In the genomic region with DNA sequence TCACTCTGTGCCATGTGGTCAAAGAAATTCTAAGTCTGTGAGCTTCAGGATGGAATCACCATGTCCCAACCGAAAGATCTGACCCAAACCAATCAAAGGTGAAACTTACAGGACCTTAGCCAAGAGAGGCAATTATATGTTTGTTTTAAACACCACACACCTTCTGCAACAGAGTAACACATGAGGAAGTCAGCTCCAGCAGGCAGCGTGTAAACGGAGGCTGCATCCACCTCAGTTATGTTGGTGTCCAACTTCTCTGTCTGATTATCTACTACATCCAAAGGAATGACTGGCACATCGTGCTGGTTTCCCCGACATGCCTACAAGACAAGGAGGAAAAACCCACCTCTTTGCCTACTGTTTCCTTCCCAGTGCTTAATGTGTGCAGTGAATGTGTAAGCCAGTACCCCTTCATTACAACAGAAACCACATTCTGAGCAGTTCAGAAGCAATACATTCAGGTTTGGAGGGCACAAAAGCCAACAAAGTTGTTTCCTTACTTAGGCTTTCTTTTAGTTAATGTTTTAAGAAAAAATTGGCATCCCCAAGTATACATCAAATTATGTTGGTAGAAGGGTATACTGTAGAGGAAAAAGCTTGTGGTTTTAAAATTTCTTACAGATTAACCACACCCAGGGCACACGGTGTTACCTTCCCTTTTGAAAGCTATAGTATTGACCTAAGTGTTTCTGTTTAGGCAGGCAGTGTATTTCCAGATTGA, we compare ENCODE assay signal across 8 cellular contexts. TPM values are rescaled to one million over a fixed set of nuclear protein-coding genes. Genes with fewer than 3 reads are reported as not detected.
DNase-seq lines count a peak whose midpoint lies in the region; ATAC-seq and TF ChIP-seq lines count a peak whose summit lies in the region.
"Had no signal": no experiment of that assay in that cellular context is flagged by ENCODE, and none has a peak within 500 bp of the region (broad histone marks: within the 10 kb centered on the region; RNA-seq: fewer than 3 reads in every experiment).

No MANE protein-coding gene starts in this region.

- DNase-seq in naive thymus-derived CD4-positive, alpha-beta T cell = peak in 7 of 9 donors; percentile 16 to 55 (median 31)
- DNase-seq in GM23338 (ENCODE audit: low spot score) (no peak), WTC11 (ENCODE audit: low spot score) (no peak), prostate gland (ENCODE audit: low spot score) (no peak)
- DNase-seq: hypothalamus had no signal

- H3K4me1 Mint-ChIP-seq in naive thymus-derived CD4-positive, alpha-beta T cell = peaks cover 17 to 62% (median 40%) of the 10 kb centered on the region in 7 donors
- H3K4me1 Mint-ChIP-seq in GM23338 (no peaks in the 10 kb centered on the region), WTC11 (no peaks in the 10 kb centered on the region)

- CTCF ChIA-PET in naive thymus-derived CD4-positive, alpha-beta T cell (lab: Charles Lee) = interaction anchor here (1.1 to 1.4 kb wide), 3 partner anchors 10 to 136 kb away, joined by 3 to 7 read pairs (median 3); partner anchors contain the start of gene CASP6
- CTCF ChIA-PET in WTC11 (lab: Charles Lee) = no interaction called here

- no peaks in the 10 kb centered on the region for H3F3A ChIP-seq in GM23338 (replicated peaks; ENCODE audit: low read depth)

- TF ChIP-seq POLR2A in prostate gland (IDR thresholded peaks at IDR 0.05) = no peak

- no peak overlapping the region for H3K4me3 ChIP-seq in naive thymus-derived CD4-positive, alpha-beta T cell (ENCODE audit: low read length)
- H3K4me3 ChIP-seq in GM23338 (no peak overlapping the region), prostate gland (no peak overlapping the region)

- peak overlapping the region; percentile 59 to 90 (median 87) for H3K27ac Mint-ChIP-seq in naive thymus-derived CD4-positive, alpha-beta T cell
- H3K27ac Mint-ChIP-seq in GM23338 (no peak overlapping the region), WTC11 (no peak overlapping the region)

- H3K4me3 Mint-ChIP-seq in naive thymus-derived CD4-positive, alpha-beta T cell = peak overlapping the region; percentile 40 to 79 (median 64)
- H3K4me3 Mint-ChIP-seq in GM23338 (no peak overlapping the region), WTC11 (no peak overlapping the region)

- peaks cover 17 to 52% (median 48%) of the 10 kb centered on the region in 5 donors for H3K36me3 Mint-ChIP-seq in naive thymus-derived CD4-positive, alpha-beta T cell
- H3K36me3 Mint-ChIP-seq in GM23338 (ENCODE audit: low read depth) (peaks cover 51% of the 10 kb centered on the region; the same call in 2 of the 3 replicates), WTC11 (peaks cover 33% of the 10 kb centered on the region)

- POLR2A ChIA-PET in naive thymus-derived CD4-positive, alpha-beta T cell (lab: Charles Lee) = interaction anchor here (0.8 to 1.8 kb wide), 8 partner anchors 9 to 135 kb away, joined by 3 to 5 read pairs (median 4); partner anchors contain the start of gene MCUB
- POLR2A ChIA-PET in WTC11 (lab: Charles Lee) = interaction anchor here (0.6 kb wide), 1 partner anchor 269 kb away, joined by 3 read pairs; no protein-coding TSS in a partner anchor

- H3K9me3 ChIP-seq in naive thymus-derived CD4-positive, alpha-beta T cell (ENCODE audit: control insufficient read depth in 2 of 3, low read length in 3 of 3) = no peaks in the 10 kb centered on the region
- H3K9me3 ChIP-seq in prostate gland = no peaks in the 10 kb centered on the region

- peaks cover 17 to 23% of the 10 kb centered on the region in 2 donors for H3K4me1 ChIP-seq in naive thymus-derived CD4-positive, alpha-beta T cell (ENCODE audit: control insufficient read depth in 2 of 2, insufficient read depth in 2 of 2, low read length in 2 of 2)
- H3K4me1 ChIP-seq in GM23338 (ENCODE audit: insufficient read depth) (no peaks in the 10 kb centered on the region), prostate gland (replicated peaks) (no peaks in the 10 kb centered on the region)

- H3K27ac ChIP-seq in naive thymus-derived CD4-positive, alpha-beta T cell (ENCODE audit: low read depth, low read length) = peak overlapping the region; percentile 42
- H3K27ac ChIP-seq in GM23338 (ENCODE audit: low read depth) (no peak overlapping the region), prostate gland (no peak overlapping the region)

- H3K27me3 Mint-ChIP-seq in naive thymus-derived CD4-positive, alpha-beta T cell = no peaks in the 10 kb centered on the region
- no peaks in the 10 kb centered on the region for H3K27me3 Mint-ChIP-seq in GM23338 (ENCODE audit: insufficient read depth, low read depth, poor library complexity)
- H3K27me3 Mint-ChIP-seq in WTC11 (ENCODE audit: low read depth) = no peaks in the 10 kb centered on the region

- H3K79me2 ChIP-seq in GM23338 (replicated peaks; ENCODE audit: insufficient read depth) = no peaks in the 10 kb centered on the region

- peaks cover 0 to 7% (median 0%) of the 10 kb centered on the region in 11 donors for H3K9me3 Mint-ChIP-seq in naive thymus-derived CD4-positive, alpha-beta T cell
- H3K9me3 Mint-ChIP-seq in GM23338 (no peaks in the 10 kb centered on the region), WTC11 (no peaks in the 10 kb centered on the region)

- H2AFZ ChIP-seq in GM23338 = no peak overlapping the region

- peaks cover 6 to 61% (median 15%) of the 10 kb centered on the region in 3 experiments for H3K36me3 ChIP-seq in naive thymus-derived CD4-positive, alpha-beta T cell (ENCODE audit: control insufficient read depth in 2 of 3, insufficient read depth in 3 of 3, low read length in 3 of 3)
- H3K36me3 ChIP-seq in GM23338 (ENCODE audit: insufficient read depth) = peaks cover 10% of the 10 kb centered on the region
- H3K36me3 ChIP-seq in prostate gland = peaks cover 0 to 5% of the 10 kb centered on the region in 2 donors

- H3K4me2 ChIP-seq in GM23338 = no peak overlapping the region

- intact Hi-C loops in naive thymus-derived CD4-positive, alpha-beta T cell (cut with micrococcal nuclease) = loop anchor here in 1 of 2 donors (1.0 to 5.0 kb wide), 2 partner anchors 11 to 36 kb away; no protein-coding TSS in a partner anchor
- intact Hi-C loops in prostate gland (cut with DNase I) = loop anchor here (10.0 kb wide), 1 partner anchor 284 kb away; no protein-coding TSS in a partner anchor

- no peak for TF ChIP-seq CTCF in GM23338 (conservative IDR thresholded peaks at IDR 0.05; ENCODE audit: low read depth in 2 of 2)
- no peak for TF ChIP-seq CTCF in WTC11 (IDR thresholded peaks at IDR 0.05)
- no peak for TF ChIP-seq CTCF in prostate gland (IDR thresholded peaks at IDR 0.05)

- 88% methylated on average over 6 of the region's 6 CpGs for WGBS in prostate gland

- H3K9me2 ChIP-seq in GM23338 (ENCODE audit: insufficient read depth) = no peaks in the 10 kb centered on the region

- ATAC-seq in GM19023 (IDR thresholded peaks at IDR 0.05; ENCODE audit: unreplicated experiment) (peak; percentile 62), GM21786 (IDR thresholded peaks at IDR 0.05; ENCODE audit: unreplicated experiment) (peak; percentile 96), HG03520 (IDR thresholded peaks at IDR 0.05; ENCODE audit: unreplicated experiment) (peak; percentile 85), GM23338 (no peak), WTC11 (no peak)
- ATAC-seq in naive thymus-derived CD4-positive, alpha-beta T cell = peak; percentile 85

- no peaks in the 10 kb centered on the region for H4K20me1 ChIP-seq in GM23338 (replicated peaks; ENCODE audit: insufficient read depth)

- no peaks in the 10 kb centered on the region for H3K27me3 ChIP-seq in naive thymus-derived CD4-positive, alpha-beta T cell (ENCODE audit: control insufficient read depth in 2 of 2, insufficient read depth in 2 of 2, low read length in 2 of 2)
- H3K27me3 ChIP-seq in GM23338 (ENCODE audit: insufficient read depth) (no peaks in the 10 kb centered on the region), prostate gland (replicated peaks; ENCODE audit: insufficient read depth) (no peaks in the 10 kb centered on the region)

TF ChIP-seq in GM23338, 12 proteins besides CTCF, POLR2A, EP300 and RAD21:
- TF ChIP-seq ZNF114 (CRISPR knock-in tag; IDR thresholded peaks at IDR 0.05) (no peak), ETS1 (IDR thresholded peaks at IDR 0.05) (no peak)

TF ChIP-seq in WTC11, 78 proteins besides CTCF, POLR2A, EP300 and RAD21 (continues in another document):
- TF ChIP-seq ZNF671 (CRISPR knock-in tag; IDR thresholded peaks at IDR 0.05) (no peak), MLX (CRISPR knock-in tag; IDR thresholded peaks at IDR 0.05) (no peak), ZNF263 (CRISPR knock-in tag; IDR thresholded peaks at IDR 0.05; ENCODE audit: low read depth) (no peak)
- TF ChIP-seq, protein P1, sequence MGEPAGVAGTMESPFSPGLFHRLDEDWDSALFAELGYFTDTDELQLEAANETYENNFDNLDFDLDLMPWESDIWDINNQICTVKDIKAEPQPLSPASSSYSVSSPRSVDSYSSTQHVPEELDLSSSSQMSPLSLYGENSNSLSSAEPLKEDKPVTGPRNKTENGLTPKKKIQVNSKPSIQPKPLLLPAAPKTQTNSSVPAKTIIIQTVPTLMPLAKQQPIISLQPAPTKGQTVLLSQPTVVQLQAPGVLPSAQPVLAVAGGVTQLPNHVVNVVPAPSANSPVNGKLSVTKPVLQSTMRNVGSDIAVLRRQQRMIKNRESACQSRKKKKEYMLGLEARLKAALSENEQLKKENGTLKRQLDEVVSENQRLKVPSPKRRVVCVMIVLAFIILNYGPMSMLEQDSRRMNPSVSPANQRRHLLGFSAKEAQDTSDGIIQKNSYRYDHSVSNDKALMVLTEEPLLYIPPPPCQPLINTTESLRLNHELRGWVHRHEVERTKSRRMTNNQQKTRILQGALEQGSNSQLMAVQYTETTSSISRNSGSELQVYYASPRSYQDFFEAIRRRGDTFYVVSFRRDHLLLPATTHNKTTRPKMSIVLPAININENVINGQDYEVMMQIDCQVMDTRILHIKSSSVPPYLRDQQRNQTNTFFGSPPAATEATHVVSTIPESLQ (CRISPR knock-in tag; IDR thresholded peaks at IDR 0.05) = no peak

RNA-seq across cellular contexts. Expression of gene CASP6, which starts 12.4 kb away (rescaled TPM):
- 10 to 100 TPM in 4 of 5 experiments, 1 to 10 TPM in 1; 9.3 to 29.9 (median 23.6) TPM for total RNA-seq in naive thymus-derived CD4-positive, alpha-beta T cell
- 10 to 100 TPM; 63.1 to 85.8 TPM for polyA plus RNA-seq in naive thymus-derived CD4-positive, alpha-beta T cell
- total RNA-seq in GM23338 (2014; rRNA removed; shearing (Covaris generic)) = 30.5 and 42.3 TPM in 2 replicates
- 35.4 and 36.0 TPM in 2 replicates for polyA plus RNA-seq in GM23338 (2016; fragmentation: Nextera tagmentation; extraction: Ambion mirVana)
- total RNA-seq in WTC11 (2021) = 23.7 to 26.0 TPM (median 24.5 TPM) in 3 replicates
- total RNA-seq in prostate gland = 10 to 100 TPM; 17.6 to 37.0 TPM

RNA-seq across cellular contexts. Expression of gene PLA2G12A, which starts 39.0 kb away (rescaled TPM):
- total RNA-seq in naive thymus-derived CD4-positive, alpha-beta T cell = 10 to 100 TPM; 11.5 to 15.4 (median 14.5) TPM
- polyA plus RNA-seq in naive thymus-derived CD4-positive, alpha-beta T cell = 10 to 100 TPM; 47.8 to 48.4 TPM
- 20.9 and 30.8 TPM in 2 replicates for total RNA-seq in GM23338 (2014; rRNA removed; shearing (Covaris generic))
- polyA plus RNA-seq in GM23338 (2016; fragmentation: Nextera tagmentation; extraction: Ambion mirVana) = 55.9 and 70.7 TPM in 2 replicates
- total RNA-seq in WTC11 (2021) = 47.3 to 53.9 TPM (median 53.0 TPM) in 3 replicates
- 100 to 1,000 TPM in 1 of 2 donors, 10 to 100 TPM in 1; 20.2 to 122 TPM for total RNA-seq in prostate gland

Comparison
In these comparisons a context has a peak if more than half of its experiments do, and no peak if none do; other contexts are left out.
1. ATAC-seq: peak in GM19023 (single experiment), GM21786 (single experiment), HG03520 (single experiment) and naive thymus-derived CD4-positive, alpha-beta T cell (single experiment); none in GM23338 (single experiment) and WTC11 (single experiment).
2. DNase-seq: peak in naive thymus-derived CD4-positive, alpha-beta T cell (7 of 9); none in GM23338 (single experiment), WTC11 (single experiment) and prostate gland (single experiment).
3. H3K27ac Mint-ChIP-seq: peak in naive thymus-derived CD4-positive, alpha-beta T cell (9 of 9); none in GM23338 (single experiment) and WTC11 (single experiment).
4. H3K4me3 Mint-ChIP-seq: peak in naive thymus-derived CD4-positive, alpha-beta T cell (10 of 10); none in GM23338 (single experiment) and WTC11 (single experiment).